In genomic region chr5:87825583-87825982, GRCh38 we compare ENCODE assay signal across 17 cellular contexts.
"Had no signal": no experiment of that assay in that cellular context is flagged by ENCODE, and none has a peak within 500 bp of the region (broad histone marks: within the 10 kb centered on the region; RNA-seq: fewer than 3 reads in every experiment).

No MANE protein-coding gene starts in this region.

- H3K36me3 Mint-ChIP-seq: immature natural killer cell; naive thymus-derived CD8-positive, alpha-beta T cell had no signal

- H3K27me3 ChIP-seq: tibial artery had no signal

- H3K36me3 ChIP-seq: tibial artery, WERI-Rb-1 had no signal

- H3K27me3 Mint-ChIP-seq: effector memory CD8-positive, alpha-beta T cell; progenitor cell of endocrine pancreas had no signal

- H3K9me3 ChIP-seq: mucosa of descending colon, tibial artery had no signal

- ATAC-seq: activated CD8-positive, alpha-beta T cell treated with anti-CD3 and anti-CD28 coated beads, Interleukin-2, amount 10 ng/mL, durations not matched to agents 7 days and 5 days; effector memory CD8-positive, alpha-beta T cell; left cardiac atrium; mucosa of descending colon; naive thymus-derived CD8-positive, alpha-beta T cell; right cardiac atrium had no signal

- H3K4me3 Mint-ChIP-seq: activated CD8-positive, alpha-beta T cell treated with anti-CD3 and anti-CD28 coated beads, Interleukin-2, amount 10 ng/mL, durations not matched to agents 7 days and 5 days; effector memory CD8-positive, alpha-beta T cell; immature natural killer cell; naive thymus-derived CD8-positive, alpha-beta T cell had no signal

- H3K4me3 ChIP-seq: lung, mucosa of descending colon, tibial artery had no signal

- DNase-seq: activated CD4-positive, alpha-beta T cell treated with anti-CD3 and anti-CD28 coated beads for 4 hours; activated CD8-positive, alpha-beta T cell treated with anti-CD3 and anti-CD28 coated beads, Interleukin-2, amount 10 ng/mL, durations not matched to agents 7 days and 5 days; activated naive CD4-positive, alpha-beta T cell treated with Interleukin-2 at 50 U/mL for 16 hours; central memory CD4-positive, alpha-beta T cell; effector memory CD8-positive, alpha-beta T cell; immature natural killer cell; left cardiac atrium; mucosa of descending colon; naive thymus-derived CD8-positive, alpha-beta T cell; nucleus accumbens; right cardiac atrium; small intestine; T-helper 1 cell; tibial artery; WERI-Rb-1 had no signal

- H3K27ac ChIP-seq: tibial artery, WERI-Rb-1 had no signal

- H3K27ac Mint-ChIP-seq: activated CD8-positive, alpha-beta T cell treated with anti-CD3 and anti-CD28 coated beads, Interleukin-2, amount 10 ng/mL, durations not matched to agents 7 days and 5 days; effector memory CD8-positive, alpha-beta T cell; immature natural killer cell; naive thymus-derived CD8-positive, alpha-beta T cell; progenitor cell of endocrine pancreas had no signal

- H3K4me1 Mint-ChIP-seq: immature natural killer cell; naive thymus-derived CD8-positive, alpha-beta T cell had no signal
